2 cellular contexts compared by ENCODE assay signal in the genomic region with DNA sequence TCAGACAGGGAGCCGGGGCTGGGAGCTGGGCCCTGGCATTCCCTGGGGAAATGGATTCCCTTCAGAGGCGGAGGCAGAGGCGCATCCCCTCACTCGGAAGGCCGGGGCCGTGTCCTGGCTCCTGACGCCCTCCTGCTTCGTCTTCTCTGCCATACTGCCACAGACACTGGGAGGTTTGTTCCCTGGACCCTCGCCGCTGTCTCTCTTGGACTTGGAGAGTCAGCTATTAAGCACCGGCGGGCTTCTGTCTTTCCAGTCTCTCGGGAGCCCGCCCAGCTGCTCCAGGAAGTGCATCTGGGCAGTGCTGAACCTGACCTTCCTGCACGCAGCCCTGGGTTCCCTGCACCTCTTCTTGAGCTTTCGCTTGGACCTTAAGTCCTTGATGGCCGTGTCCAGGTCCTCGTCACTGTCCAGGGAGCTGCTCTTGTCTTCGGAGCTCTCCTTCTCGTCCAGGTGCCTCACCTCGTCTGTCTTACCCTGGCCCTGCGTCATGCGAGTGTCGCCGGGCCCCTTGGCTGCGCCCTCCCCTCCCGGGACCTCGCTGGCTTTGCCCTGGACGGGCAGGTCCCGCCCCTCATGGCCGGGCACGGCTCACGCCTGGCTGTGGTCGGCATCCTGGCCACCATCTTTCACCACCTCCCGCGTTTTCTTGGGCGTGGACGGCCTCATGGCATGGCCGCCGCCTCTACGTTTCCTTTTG.
TF ChIP-seq lines count a peak whose summit lies in the region.

No MANE protein-coding gene starts in this region.

TF ChIP-seq in GM12878, 131 proteins besides CTCF, POLR2A, EP300 and RAD21:
- TF ChIP-seq SRF (IDR thresholded peaks at IDR 0.05; ENCODE audit: low read depth in 2 of 2, low read length in 2 of 2) (no peak), SUPT20H (IDR thresholded peaks at IDR 0.05; ENCODE audit: borderline replicate concordance, control insufficient read depth, low read depth, low read length) (no peak), POU2F2 (IDR thresholded peaks at IDR 0.05; ENCODE audit: borderline replicate concordance, low read depth, low read length) (no peak), RUNX3 (IDR thresholded peaks at IDR 0.05; ENCODE audit: low read length) (no peak)
- TF ChIP-seq, protein P1, sequence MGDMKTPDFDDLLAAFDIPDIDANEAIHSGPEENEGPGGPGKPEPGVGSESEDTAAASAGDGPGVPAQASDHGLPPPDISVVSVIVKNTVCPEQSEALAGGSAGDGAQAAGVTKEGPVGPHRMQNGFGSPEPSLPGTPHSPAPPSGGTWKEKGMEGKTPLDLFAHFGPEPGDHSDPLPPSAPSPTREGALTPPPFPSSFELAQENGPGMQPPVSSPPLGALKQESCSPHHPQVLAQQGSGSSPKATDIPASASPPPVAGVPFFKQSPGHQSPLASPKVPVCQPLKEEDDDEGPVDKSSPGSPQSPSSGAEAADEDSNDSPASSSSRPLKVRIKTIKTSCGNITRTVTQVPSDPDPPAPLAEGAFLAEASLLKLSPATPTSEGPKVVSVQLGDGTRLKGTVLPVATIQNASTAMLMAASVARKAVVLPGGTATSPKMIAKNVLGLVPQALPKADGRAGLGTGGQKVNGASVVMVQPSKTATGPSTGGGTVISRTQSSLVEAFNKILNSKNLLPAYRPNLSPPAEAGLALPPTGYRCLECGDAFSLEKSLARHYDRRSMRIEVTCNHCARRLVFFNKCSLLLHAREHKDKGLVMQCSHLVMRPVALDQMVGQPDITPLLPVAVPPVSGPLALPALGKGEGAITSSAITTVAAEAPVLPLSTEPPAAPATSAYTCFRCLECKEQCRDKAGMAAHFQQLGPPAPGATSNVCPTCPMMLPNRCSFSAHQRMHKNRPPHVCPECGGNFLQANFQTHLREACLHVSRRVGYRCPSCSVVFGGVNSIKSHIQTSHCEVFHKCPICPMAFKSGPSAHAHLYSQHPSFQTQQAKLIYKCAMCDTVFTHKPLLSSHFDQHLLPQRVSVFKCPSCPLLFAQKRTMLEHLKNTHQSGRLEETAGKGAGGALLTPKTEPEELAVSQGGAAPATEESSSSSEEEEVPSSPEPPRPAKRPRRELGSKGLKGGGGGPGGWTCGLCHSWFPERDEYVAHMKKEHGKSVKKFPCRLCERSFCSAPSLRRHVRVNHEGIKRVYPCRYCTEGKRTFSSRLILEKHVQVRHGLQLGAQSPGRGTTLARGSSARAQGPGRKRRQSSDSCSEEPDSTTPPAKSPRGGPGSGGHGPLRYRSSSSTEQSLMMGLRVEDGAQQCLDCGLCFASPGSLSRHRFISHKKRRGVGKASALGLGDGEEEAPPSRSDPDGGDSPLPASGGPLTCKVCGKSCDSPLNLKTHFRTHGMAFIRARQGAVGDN (IDR thresholded peaks at IDR 0.05) = no peak

TF ChIP-seq in liver, 16 proteins besides CTCF, POLR2A, EP300 and RAD21:
- TF ChIP-seq JUND (IDR thresholded peaks at IDR 0.05) = no peak
- TF ChIP-seq YY1 (IDR thresholded peaks at IDR 0.05) = no peak
- no peak for TF ChIP-seq TAF1 (conservative IDR thresholded peaks at IDR 0.05)
- TF ChIP-seq, protein P2, sequence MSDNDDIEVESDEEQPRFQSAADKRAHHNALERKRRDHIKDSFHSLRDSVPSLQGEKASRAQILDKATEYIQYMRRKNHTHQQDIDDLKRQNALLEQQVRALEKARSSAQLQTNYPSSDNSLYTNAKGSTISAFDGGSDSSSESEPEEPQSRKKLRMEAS (IDR thresholded peaks at IDR 0.05) = no peak
